ENCODE assay signal across 21 cellular contexts in the genomic region with DNA sequence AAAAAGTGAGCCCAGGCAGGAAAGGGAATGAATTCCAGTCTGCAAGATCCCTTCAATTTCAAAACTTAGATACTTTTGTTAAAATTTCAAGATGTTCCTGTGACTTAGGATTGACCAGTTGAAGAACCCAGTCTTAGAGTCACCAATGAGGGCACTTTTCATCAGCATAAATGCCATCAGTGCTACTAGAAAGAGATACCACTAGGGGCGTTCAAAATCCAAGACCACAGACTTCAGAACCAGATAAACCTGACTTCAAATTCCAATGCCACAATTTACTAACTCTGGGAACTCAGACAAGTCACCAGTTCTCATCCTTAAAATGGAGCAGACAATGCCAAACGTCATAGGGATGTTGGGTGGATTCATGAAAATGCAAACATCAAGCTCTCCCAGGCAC.
"Had no signal": no experiment of that assay in that cellular context is flagged by ENCODE, and none has a peak within 500 bp of the region (broad histone marks: within the 10 kb centered on the region; RNA-seq: fewer than 3 reads in every experiment).

No MANE protein-coding gene starts in this region.

- H3K4me3 Mint-ChIP-seq: activated B cell treated with CpG ODN at 0.5 μM for 24 hours; activated CD8-positive, alpha-beta T cell treated with anti-CD3 and anti-CD28 coated beads for 36 hours; activated naive CD8-positive, alpha-beta T cell treated with anti-CD3 and anti-CD28 coated beads, Interleukin-2, amount 10 ng/mL, durations not matched to agents 7 days and 5 days; activated T-helper 17 cell treated with anti-CD3 and anti-CD28 coated beads, Interleukin-2, amount 50 U/mL, for 72 hours; stimulated activated naive CD8-positive, alpha-beta T cell treated with anti-CD3 and anti-CD28 coated beads, Interleukin-15, amount 100 ng/mL, for 72 hours; T-helper 2 cell treated with Interferon-gamma antibody and Interleukin-4, amounts not matched to agents 5 μg/mL and 100 μg/mL, for 36 hours had no signal

- H3K27ac ChIP-seq: gastrocnemius medialis, heart right ventricle, left lung, ovary, suprapubic skin, transverse colon, vagina had no signal

- H3K9me3 ChIP-seq: gastrocnemius medialis, heart right ventricle, left lung, suprapubic skin, transverse colon, vagina had no signal

- H3K4me1 ChIP-seq: gastrocnemius medialis, heart right ventricle, left lung, suprapubic skin, transverse colon, vagina had no signal

- H3K4me1 Mint-ChIP-seq: activated B cell treated with CpG ODN at 0.5 μM for 24 hours; activated naive CD8-positive, alpha-beta T cell treated with anti-CD3 and anti-CD28 coated beads, Interleukin-2, amount 10 ng/mL, durations not matched to agents 7 days and 5 days; activated T-helper 17 cell treated with anti-CD3 and anti-CD28 coated beads, Interleukin-2, amount 50 U/mL, for 72 hours; stimulated activated naive CD8-positive, alpha-beta T cell treated with anti-CD3 and anti-CD28 coated beads, Interleukin-15, amount 100 ng/mL, for 72 hours had no signal

- H3K27me3 ChIP-seq: left lung, ovary, transverse colon, vagina had no signal

- H3K9me3 Mint-ChIP-seq: activated B cell treated with CpG ODN at 0.5 μM for 24 hours; activated CD8-positive, alpha-beta T cell treated with anti-CD3 and anti-CD28 coated beads for 36 hours; activated naive CD8-positive, alpha-beta T cell treated with anti-CD3 and anti-CD28 coated beads, Interleukin-2, amount 10 ng/mL, durations not matched to agents 7 days and 5 days; activated T-helper 17 cell treated with anti-CD3 and anti-CD28 coated beads, Interleukin-2, amount 50 U/mL, for 72 hours; stimulated activated naive CD8-positive, alpha-beta T cell treated with anti-CD3 and anti-CD28 coated beads, Interleukin-15, amount 100 ng/mL, for 72 hours; T-helper 2 cell treated with Interferon-gamma antibody and Interleukin-4, amounts not matched to agents 5 μg/mL and 100 μg/mL, for 36 hours had no signal

- H3K4me3 ChIP-seq: gastrocnemius medialis, heart right ventricle, left lung, ovary, smooth muscle cell, suprapubic skin, transverse colon, vagina had no signal

- ATAC-seq: activated CD8-positive, alpha-beta T cell treated with anti-CD3 and anti-CD28 coated beads for 36 hours; activated T-helper 17 cell treated with anti-CD3 and anti-CD28 coated beads, Interleukin-2, amount 50 U/mL, for 72 hours; gastrocnemius medialis; heart right ventricle; left lung; sciatic nerve; stimulated activated naive CD8-positive, alpha-beta T cell treated with anti-CD3 and anti-CD28 coated beads, Interleukin-15, amount 100 ng/mL, for 72 hours had no signal

- H3K27ac Mint-ChIP-seq: activated B cell treated with CpG ODN at 0.5 μM for 24 hours; activated CD8-positive, alpha-beta T cell treated with anti-CD3 and anti-CD28 coated beads for 36 hours; activated naive CD8-positive, alpha-beta T cell treated with anti-CD3 and anti-CD28 coated beads, Interleukin-2, amount 10 ng/mL, durations not matched to agents 7 days and 5 days; activated T-helper 17 cell treated with anti-CD3 and anti-CD28 coated beads, Interleukin-2, amount 50 U/mL, for 72 hours; stimulated activated naive CD8-positive, alpha-beta T cell treated with anti-CD3 and anti-CD28 coated beads, Interleukin-15, amount 100 ng/mL, for 72 hours; T-helper 2 cell treated with Interferon-gamma antibody and Interleukin-4, amounts not matched to agents 5 μg/mL and 100 μg/mL, for 36 hours had no signal

- H3K4me2 ChIP-seq: smooth muscle cell had no signal

- DNase-seq: activated B cell treated with CpG ODN at 0.5 μM for 24 hours; activated CD4-positive, alpha-beta T cell treated with anti-CD3 and anti-CD28 coated beads for 48 hours; activated CD8-positive, alpha-beta T cell treated with anti-CD3 and anti-CD28 coated beads for 36 hours; activated naive CD4-positive, alpha-beta T cell treated with Interleukin-2 at 50 U/mL for 16 hours; activated naive CD8-positive, alpha-beta T cell treated with anti-CD3 and anti-CD28 coated beads, Interleukin-2, amount 10 ng/mL, durations not matched to agents 7 days and 5 days; activated T-cell treated with anti-CD3 and anti-CD28 coated beads, Interleukin-2, amount 50 U/mL, for 1 hour; central memory CD4-positive, alpha-beta T cell; erythroblast; gastrocnemius medialis; heart right ventricle; left lung; ovary; stimulated activated CD4-positive, alpha-beta T cell treated with anti-CD3 and anti-CD28 coated beads, Interleukin-4, amount 100 ng/mL, for 1 hour; stimulated activated naive CD8-positive, alpha-beta T cell treated with anti-CD3 and anti-CD28 coated beads, Interleukin-15, amount 100 ng/mL, for 72 hours; transverse colon had no signal

- H3K27me3 Mint-ChIP-seq: activated naive CD8-positive, alpha-beta T cell treated with anti-CD3 and anti-CD28 coated beads, Interleukin-2, amount 10 ng/mL, durations not matched to agents 7 days and 5 days; activated T-helper 17 cell treated with anti-CD3 and anti-CD28 coated beads, Interleukin-2, amount 50 U/mL, for 72 hours; stimulated activated naive CD8-positive, alpha-beta T cell treated with anti-CD3 and anti-CD28 coated beads, Interleukin-15, amount 100 ng/mL, for 72 hours had no signal

- H3K36me3 Mint-ChIP-seq: activated naive CD8-positive, alpha-beta T cell treated with anti-CD3 and anti-CD28 coated beads, Interleukin-2, amount 10 ng/mL, durations not matched to agents 7 days and 5 days had no signal

- H3K36me3 ChIP-seq: gastrocnemius medialis, heart right ventricle, left lung, ovary, suprapubic skin, transverse colon, vagina had no signal
